ENCODE assay signal across 1 cellular context in the genomic region with DNA sequence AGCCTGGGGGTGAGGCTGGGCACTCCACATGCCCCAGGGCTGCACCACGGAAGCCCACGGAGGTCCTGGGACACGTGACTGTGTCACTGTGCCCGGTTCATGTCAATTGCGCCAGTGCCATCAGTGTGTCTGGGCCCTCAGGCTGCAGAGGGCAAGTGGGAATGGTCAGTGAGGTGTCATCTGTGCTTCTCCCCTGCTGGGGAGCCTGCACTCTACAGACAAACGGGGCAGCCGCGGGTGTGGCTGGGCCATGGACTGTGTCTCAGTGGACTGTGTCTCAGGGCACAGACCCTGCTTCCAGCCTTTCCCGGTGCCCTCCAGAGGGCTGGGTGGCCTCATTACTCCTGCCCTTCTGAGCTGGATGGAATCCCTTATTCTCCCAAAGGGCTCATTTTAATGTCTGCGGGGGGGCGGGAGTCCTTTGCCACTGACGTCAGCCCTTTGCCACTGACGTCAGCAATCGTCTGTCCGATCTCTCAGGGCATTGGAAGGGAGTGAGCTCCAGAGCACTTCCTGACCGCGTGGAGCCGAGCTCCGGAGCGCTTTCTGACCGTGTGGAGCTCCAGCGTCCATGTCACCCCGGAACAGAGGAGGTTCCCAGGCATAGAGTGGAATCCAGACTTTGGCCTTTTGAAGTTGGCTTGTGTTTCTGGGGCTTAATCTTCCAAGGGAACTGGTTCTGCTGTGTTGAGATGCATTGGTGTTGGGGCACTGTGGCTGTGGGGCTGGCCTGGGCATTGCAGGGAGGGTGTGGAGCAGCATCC.
TF ChIP-seq lines count a peak whose summit lies in the region.

No MANE protein-coding gene starts in this region.

TF ChIP-seq in K562, 482 proteins besides CTCF, POLR2A, EP300 and RAD21 (continued from another document):
- TF ChIP-seq ZBTB11 (CRISPR knock-in tag; IDR thresholded peaks at IDR 0.05), result 0 out of 6 replicates have a peak, but pooled peaks of 1 of the 3 experiments have one; percentile 21
- TF ChIP-seq ZNF77 (CRISPR knock-in tag; IDR thresholded peaks at IDR 0.05), result no peak
- TF ChIP-seq CREM (IDR thresholded peaks at IDR 0.05; ENCODE audit: low read depth), result peak; percentile 93
- peak; percentile 43; the same call in 1 of the 2 replicates for TF ChIP-seq ATF1 (CRISPR knock-in tag; IDR thresholded peaks at IDR 0.05)
- TF ChIP-seq ATF1 (tag; IDR thresholded peaks at IDR 0.05), result peak; percentile 96
- no peak for TF ChIP-seq SLC30A9 (CRISPR knock-in tag; IDR thresholded peaks at IDR 0.05)
- no peak for TF ChIP-seq SREBF1 (IDR thresholded peaks at IDR 0.05; ENCODE audit: borderline replicate concordance, low read depth, low read length)
- no peak for TF ChIP-seq MTF1 (CRISPR knock-in tag; IDR thresholded peaks at IDR 0.05; ENCODE audit: borderline replicate concordance)
- peak; percentile 84 for TF ChIP-seq CREB1 (IDR thresholded peaks at IDR 0.05)
- no peak for TF ChIP-seq CREB1 (CRISPR knock-in tag; IDR thresholded peaks at IDR 0.05)
- TF ChIP-seq NR2C2 (CRISPR knock-in tag; IDR thresholded peaks at IDR 0.05), result no peak
- TF ChIP-seq NR2C2 (tag; IDR thresholded peaks at IDR 0.05), result no peak
- peak; percentile 57 for TF ChIP-seq JUND (IDR thresholded peaks at IDR 0.05; ENCODE audit: borderline replicate concordance, low read depth, low read length)
- peak; percentile 51; the same call in 2 of the 3 replicates for TF ChIP-seq JUND (tag; IDR thresholded peaks at IDR 0.05; ENCODE audit: borderline replicate concordance, low read depth, low read length)
- TF ChIP-seq DMBX1 (CRISPR knock-in tag; IDR thresholded peaks at IDR 0.05; ENCODE audit: borderline replicate concordance), result no peak
- no peak for TF ChIP-seq THAP12 (CRISPR knock-in tag; IDR thresholded peaks at IDR 0.05)
- no peak for TF ChIP-seq C11orf30 (IDR thresholded peaks at IDR 0.05; ENCODE audit: low read depth)
- TF ChIP-seq, protein P1, sequence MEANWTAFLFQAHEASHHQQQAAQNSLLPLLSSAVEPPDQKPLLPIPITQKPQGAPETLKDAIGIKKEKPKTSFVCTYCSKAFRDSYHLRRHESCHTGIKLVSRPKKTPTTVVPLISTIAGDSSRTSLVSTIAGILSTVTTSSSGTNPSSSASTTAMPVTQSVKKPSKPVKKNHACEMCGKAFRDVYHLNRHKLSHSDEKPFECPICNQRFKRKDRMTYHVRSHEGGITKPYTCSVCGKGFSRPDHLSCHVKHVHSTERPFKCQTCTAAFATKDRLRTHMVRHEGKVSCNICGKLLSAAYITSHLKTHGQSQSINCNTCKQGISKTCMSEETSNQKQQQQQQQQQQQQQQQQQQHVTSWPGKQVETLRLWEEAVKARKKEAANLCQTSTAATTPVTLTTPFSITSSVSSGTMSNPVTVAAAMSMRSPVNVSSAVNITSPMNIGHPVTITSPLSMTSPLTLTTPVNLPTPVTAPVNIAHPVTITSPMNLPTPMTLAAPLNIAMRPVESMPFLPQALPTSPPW (CRISPR knock-in tag; IDR thresholded peaks at IDR 0.05), result peak; percentile 84
- no peak for TF ChIP-seq ZNF444 (CRISPR knock-in tag; IDR thresholded peaks at IDR 0.05)
- TF ChIP-seq ZNF212 (CRISPR knock-in tag; IDR thresholded peaks at IDR 0.05), result no peak
- TF ChIP-seq NUFIP1 (IDR thresholded peaks at IDR 0.05; ENCODE audit: partially characterized antibody), result no peak
- TF ChIP-seq NFRKB (IDR thresholded peaks at IDR 0.05; ENCODE audit: low read depth), result no peak
- no peak for TF ChIP-seq KAT7 (CRISPR knock-in tag; IDR thresholded peaks at IDR 0.05; ENCODE audit: borderline replicate concordance)
- TF ChIP-seq ZBTB12 (CRISPR knock-in tag; IDR thresholded peaks at IDR 0.05), result peak; percentile 76
- 0 out of 2 replicates have a peak, but pooled peaks have one; percentile 31 for TF ChIP-seq JUNB (CRISPR knock-in tag; conservative IDR thresholded peaks at IDR 0.05)
